ENCODE assay signal across 1 cellular context in the genomic region with DNA sequence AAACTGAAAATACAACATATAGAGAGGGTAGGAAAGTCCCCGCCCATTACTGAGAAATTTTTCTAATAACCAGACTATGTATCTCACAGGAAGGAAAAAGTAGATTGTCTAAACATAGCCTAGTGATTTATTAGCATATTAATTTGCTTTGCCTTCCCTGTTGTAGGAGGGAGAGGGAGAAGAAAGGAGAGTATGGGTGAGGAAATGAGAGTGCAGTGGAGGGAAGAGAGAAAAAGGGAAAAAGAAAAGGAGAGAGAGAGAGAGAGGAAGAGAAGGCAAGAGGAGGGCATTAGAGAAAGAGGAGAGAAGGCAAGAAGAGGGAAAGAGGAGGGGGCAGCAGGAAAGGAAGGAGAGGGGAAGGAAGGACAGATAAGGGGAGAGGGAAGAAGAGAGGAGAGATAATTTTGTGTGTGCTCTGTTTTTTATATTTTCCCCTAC.
TF ChIP-seq lines count a peak whose summit lies in the region.

No MANE protein-coding gene starts in this region.

TF ChIP-seq in IMR-90, 13 proteins besides CTCF, POLR2A, EP300 and RAD21 (continued from another document):
- TF ChIP-seq ELK1 (IDR thresholded peaks at IDR 0.05; ENCODE audit: borderline replicate concordance, low read depth, low read length) (no peak), SMC3 (IDR thresholded peaks at IDR 0.05; ENCODE audit: low read depth, low read length) (no peak), RFX5 (IDR thresholded peaks at IDR 0.05; ENCODE audit: low read depth, low read length) (no peak), FOS (IDR thresholded peaks at IDR 0.05; ENCODE audit: low read depth, low read length) (no peak), MAFK (IDR thresholded peaks at IDR 0.05; ENCODE audit: low read depth, low read length) (no peak), MAZ (IDR thresholded peaks at IDR 0.05; ENCODE audit: borderline replicate concordance, low read depth, low read length) (no peak), NFE2L2 (IDR thresholded peaks at IDR 0.05; ENCODE audit: low read depth, low read length) (no peak), BHLHE40 (IDR thresholded peaks at IDR 0.05; ENCODE audit: low read depth, low read length) (no peak), RCOR1 (IDR thresholded peaks at IDR 0.05; ENCODE audit: insufficient replicate concordance, low read length) (no peak)
